8 cellular contexts compared by ENCODE assay signal in genomic region chr1:205976708-205977107, GRCh38. TPM values are rescaled to one million over a fixed set of nuclear protein-coding genes. Genes with fewer than 3 reads are reported as not detected.
DNase-seq lines count a peak whose midpoint lies in the region.

No MANE protein-coding gene starts in this region.

- peak overlapping the region; percentile 15 for H3K18ac ChIP-seq in neuronal stem cell (ENCODE audit: low read length)

- H3K9ac ChIP-seq in neuronal stem cell (ENCODE audit: low read depth, low read length, poor library complexity) (no peak overlapping the region), Karpas-422 (ENCODE audit: low read length) (no peak overlapping the region)

- no peak overlapping the region for H4K91ac ChIP-seq in neuronal stem cell (ENCODE audit: low read depth, low read length, poor library complexity)

- H2AFZ ChIP-seq in neuronal stem cell (ENCODE audit: low read length) (peak overlapping the region; percentile 70), Karpas-422 (ENCODE audit: low read length) (no peak overlapping the region)

- H3K4me1 ChIP-seq in neuronal stem cell (ENCODE audit: control insufficient read depth in 2 of 2, insufficient read depth in 1 of 2, low read depth in 1 of 2, low read length in 2 of 2) = peaks cover 9 to 17% of the 10 kb centered on the region in 2 donors
- H3K4me1 ChIP-seq in Karpas-422 (ENCODE audit: low read length) = no peaks in the 10 kb centered on the region

- H2BK15ac ChIP-seq in neuronal stem cell (ENCODE audit: low read length) = no peak overlapping the region

- no peaks in the 10 kb centered on the region for H4K20me1 ChIP-seq in Karpas-422 (ENCODE audit: insufficient read depth, low read depth, low read length)

- peak overlapping the region; percentile 26 for H3K23ac ChIP-seq in neuronal stem cell (ENCODE audit: low read depth, low read length, poor library complexity)

- H3K4ac ChIP-seq in neuronal stem cell (ENCODE audit: low read length) = no peak overlapping the region

- H2BK12ac ChIP-seq in neuronal stem cell (ENCODE audit: low read length) = no peak overlapping the region

- H3K27me3 ChIP-seq in neuronal stem cell (ENCODE audit: control insufficient read depth in 3 of 3, insufficient read depth in 3 of 3, low read depth in 1 of 3, low read length in 3 of 3) = peaks cover 0 to 4% (median 0%) of the 10 kb centered on the region in 3 experiments
- H3K27me3 ChIP-seq in Karpas-422 (ENCODE audit: low read length) = no peaks in the 10 kb centered on the region

- H3K4me3 ChIP-seq in neuronal stem cell (ENCODE audit: low read length in 2 of 2) (no peak overlapping the region), Karpas-422 (ENCODE audit: low read length) (no peak overlapping the region)

- no peaks in the 10 kb centered on the region for H3K79me2 ChIP-seq in Karpas-422 (ENCODE audit: low read length)

- no peaks in the 10 kb centered on the region for H3K9me2 ChIP-seq in Karpas-422 (replicated peaks; ENCODE audit: insufficient read depth, low read length)

- H3K79me1 ChIP-seq in neuronal stem cell (ENCODE audit: low read depth, low read length) = peaks cover 7% of the 10 kb centered on the region

- no CpG with 5 or more reads among the region's 7 CpGs for WGBS in neuronal stem cell (ENCODE audit: extremely low coverage in 2 of 2, insufficient read length in 2 of 2, insufficient replicate concordance in 1 of 2), 2 donors

- H2BK120ac ChIP-seq in neuronal stem cell (ENCODE audit: low read depth, low read length) = no peak overlapping the region

- H3K14ac ChIP-seq in neuronal stem cell (ENCODE audit: low read length) = peak overlapping the region; percentile 86

- H3K27ac ChIP-seq in epithelial cell of prostate = no peak overlapping the region
- no peak overlapping the region for H3K27ac ChIP-seq in neuronal stem cell (replicated peaks; ENCODE audit: low read length)
- H3K27ac ChIP-seq in Karpas-422 (ENCODE audit: low read length) = no peak overlapping the region

- H3K4me2 ChIP-seq in neuronal stem cell (ENCODE audit: insufficient read depth, low read length, poor library complexity, severe bottlenecking) (no peak overlapping the region), Karpas-422 (ENCODE audit: low read depth, low read length, poor library complexity, severe bottlenecking) (no peak overlapping the region)

- H3K36me3 ChIP-seq in neuronal stem cell (replicated peaks in 1 of 2; ENCODE audit: control insufficient read depth in 2 of 2, insufficient read depth in 2 of 2, low read length in 2 of 2) (peaks cover 0 to 5% of the 10 kb centered on the region in 2 donors), Karpas-422 (ENCODE audit: insufficient read depth, low read length) (no peaks in the 10 kb centered on the region)

- no peak overlapping the region for H4K8ac ChIP-seq in neuronal stem cell (ENCODE audit: low read depth, low read length)

- H3K9me3 ChIP-seq in neuronal stem cell (replicated peaks in 1 of 2; ENCODE audit: control insufficient read depth in 2 of 2, insufficient read depth in 1 of 2, low read depth in 1 of 2, low read length in 2 of 2) (peaks cover 0 to 18% of the 10 kb centered on the region in 2 donors), Karpas-422 (ENCODE audit: low read length) (no peaks in the 10 kb centered on the region)

- peak overlapping the region; percentile 36 for H2AK5ac ChIP-seq in neuronal stem cell (ENCODE audit: low read depth, low read length)

- H2BK5ac ChIP-seq in neuronal stem cell (ENCODE audit: low read length) = no peak overlapping the region

- DNase-seq in Daoy (ENCODE audit: low read depth) (peak; percentile 73), NCI-H2227 treated with DMSO at 0.1 percent for 48 hours (lab: John Stamatoyannopoulos, UW) (peak; percentile 17), epithelial cell of prostate (ENCODE audit: low read depth, low spot score) (peak; percentile 20), neuronal stem cell (ENCODE audit: low spot score) (no peak), HT-29 (ENCODE audit: low spot score) (no peak), Karpas-422 (no peak)
- no peak for DNase-seq in activated CD4-positive, CD25-positive, alpha-beta regulatory T cell treated with anti-CD3 and anti-CD28 coated beads, Interleukin-2, amount 50 U/mL, for 72 hours
- no peak for DNase-seq in activated CD4-positive, alpha-beta T cell treated with anti-CD3 and anti-CD28 coated beads, Interleukin-2, amount 50 U/mL, for 48 hours

RNA-seq across cellular contexts. Expression of gene RAB7B, which starts 26.5 kb away (rescaled TPM):
- 2.7 and 3.5 TPM in 2 replicates for total RNA-seq in Daoy (2014; rRNA removed; shearing (Covaris generic))
- polyA plus RNA-seq in neuronal stem cell (2013, experiment 1 of 2) = 0.26 TPM
- polyA plus RNA-seq in neuronal stem cell (2013, experiment 2 of 2) = 0.35 TPM
- total RNA-seq in HT-29 (2014; rRNA removed; shearing (Covaris generic)) = 9.0 and 10.5 TPM in 2 replicates
- total RNA-seq in Karpas-422 (2014; rRNA removed; shearing (Covaris generic); ENCODE audit: low replicate concordance) = not detected in 2 replicates

RNA-seq across cellular contexts. Expression of gene SLC26A9, which starts 33.5 kb away (rescaled TPM):
- total RNA-seq in Daoy (2014; rRNA removed; shearing (Covaris generic)) = not detected in 2 replicates
- 0.03 TPM for polyA plus RNA-seq in neuronal stem cell (2013, experiment 1 of 2)
- polyA plus RNA-seq in neuronal stem cell (2013, experiment 2 of 2) = 0.03 TPM
- 0.37 and 0.43 TPM in 2 replicates for total RNA-seq in HT-29 (2014; rRNA removed; shearing (Covaris generic))
- total RNA-seq in Karpas-422 (2014; rRNA removed; shearing (Covaris generic); ENCODE audit: low replicate concordance) = not detected in 2 replicates

RNA-seq across cellular contexts. Expression of gene CTSE, which starts 47.0 kb away (rescaled TPM):
- total RNA-seq in Daoy (2014; rRNA removed; shearing (Covaris generic)) = not detected in 2 replicates
- polyA plus RNA-seq in neuronal stem cell (2013, experiment 1 of 2) = not detected
- polyA plus RNA-seq in neuronal stem cell (2013, experiment 2 of 2) = not detected
- 6.6 and 9.1 TPM in 2 replicates for total RNA-seq in HT-29 (2014; rRNA removed; shearing (Covaris generic))
- total RNA-seq in Karpas-422 (2014; rRNA removed; shearing (Covaris generic); ENCODE audit: low replicate concordance) = not detected in 2 replicates

Comparison
In these comparisons a context has a peak if more than half of its experiments do, and no peak if none do; other contexts are left out.
1. DNase-seq: peak in Daoy (single experiment), NCI-H2227 treated with DMSO at 0.1 percent for 48 hours (single experiment) and epithelial cell of prostate (single experiment); none in neuronal stem cell (single experiment), HT-29 (single experiment), activated CD4-positive, CD25-positive, alpha-beta regulatory T cell treated with anti-CD3 and anti-CD28 coated beads, Interleukin-2, amount 50 U/mL, for 72 hours (single experiment), Karpas-422 (single experiment) and activated CD4-positive, alpha-beta T cell treated with anti-CD3 and anti-CD28 coated beads, Interleukin-2, amount 50 U/mL, for 48 hours (0 of 2).